Comparison of ENCODE assay signal across 26 cellular contexts in the genomic region with DNA sequence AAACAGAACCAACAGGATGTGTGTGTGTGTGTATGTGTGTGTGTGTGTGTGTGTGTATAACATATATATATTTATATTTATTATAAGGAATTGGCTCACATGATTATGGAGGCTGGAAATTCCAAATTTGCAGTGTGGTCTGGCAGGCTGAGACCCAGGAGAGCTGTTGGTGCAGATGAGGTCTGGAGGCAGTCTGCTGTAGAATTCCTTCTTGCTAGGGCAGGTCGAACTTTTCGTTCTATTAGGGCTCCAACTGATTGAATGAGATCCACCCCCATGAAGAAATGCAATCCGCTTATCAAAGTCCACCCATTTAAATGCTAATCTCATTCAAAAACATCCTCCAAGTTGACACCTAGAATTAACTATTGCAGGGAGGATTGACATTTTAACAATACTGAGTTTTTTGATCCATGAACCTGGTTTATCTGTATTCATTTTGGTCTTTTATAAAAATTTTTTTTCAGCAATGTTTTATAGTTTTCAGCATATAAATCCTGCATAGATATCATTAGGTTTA.
"Had no signal": no experiment of that assay in that cellular context is flagged by ENCODE, and none has a peak within 500 bp of the region (broad histone marks: within the 10 kb centered on the region; RNA-seq: fewer than 3 reads in every experiment).

No MANE protein-coding gene starts in this region.

- H3K27me3 ChIP-seq: neural progenitor cell, ovary, right lobe of liver, sigmoid colon, suprapubic skin, testis, tibial artery, transverse colon, uterus had no signal

- H3K36me3 ChIP-seq: neural progenitor cell, ovary, right lobe of liver, sigmoid colon, suprapubic skin, tibial artery, transverse colon, upper lobe of right lung, uterus had no signal

- H3K27ac ChIP-seq: neural progenitor cell, ovary, parathyroid adenoma, psoas muscle, sigmoid colon, suprapubic skin, testis, tibial artery, transverse colon, upper lobe of right lung, uterus had no signal

- H2AFZ ChIP-seq: neural progenitor cell, parathyroid adenoma had no signal

- FAIRE-seq: small intestine had no signal

- H3K9ac ChIP-seq: neural progenitor cell, parathyroid adenoma had no signal

- ATAC-seq: natural killer cell; psoas muscle; right cardiac atrium; stimulated activated memory B cell treated with anti-CD40 and anti-IgM and Interleukin-4, amounts not matched to agents 10 μg/mL and 1 μg/mL and 100 μg/mL, for 72 hours; stimulated activated naive CD8-positive, alpha-beta T cell treated with anti-CD3 and anti-CD28 coated beads, Interleukin-15, amount 100 ng/mL, for 72 hours; stimulated activated naive CD8-positive, alpha-beta T cell treated with anti-CD3 and anti-CD28 coated beads, Interleukin-15, Interleukin-2, amounts not matched to agents 100 U/mL and 50 U/mL, for 24 hours; upper lobe of right lung had no signal

- H3K4me3 ChIP-seq: neural progenitor cell, ovary, psoas muscle, right lobe of liver, sigmoid colon, suprapubic skin, testis, tibial artery, transverse colon, upper lobe of right lung, uterus had no signal

- DNase-seq: natural killer cell; occipital lobe; ovary; posterior cingulate gyrus; psoas muscle; right cardiac atrium; right lobe of liver; sigmoid colon; small intestine; stimulated activated CD4-positive, alpha-beta T cell treated with anti-CD3 and anti-CD28 coated beads, Interleukin-15, amount 100 ng/mL, for 24 hours; stimulated activated CD4-positive, alpha-beta T cell treated with anti-CD3 and anti-CD28 coated beads, Interleukin-2, amount 100 ng/mL, for 24 hours; stimulated activated CD4-positive, alpha-beta T cell treated with anti-CD3 and anti-CD28 coated beads, Interleukin-2, amount 100 ng/mL, for 48 hours; stimulated activated CD4-positive, alpha-beta T cell treated with anti-CD3 and anti-CD28 coated beads, Interleukin-4, amount 100 ng/mL, for 24 hours; stimulated activated naive CD4-positive, alpha-beta T cell; stimulated activated naive CD8-positive, alpha-beta T cell treated with anti-CD3 and anti-CD28 coated beads, Interleukin-15, amount 100 ng/mL, for 72 hours; stimulated activated naive CD8-positive, alpha-beta T cell treated with anti-CD3 and anti-CD28 coated beads, Interleukin-15, Interleukin-2, amounts not matched to agents 100 U/mL and 50 U/mL, for 24 hours; substantia nigra; testis; tibial artery; transverse colon; upper lobe of right lung; uterus had no signal

- H3K9me3 ChIP-seq: ovary, right lobe of liver, sigmoid colon, suprapubic skin, testis, tibial artery, transverse colon, upper lobe of right lung, uterus had no signal

- H3K4me1 ChIP-seq: neural progenitor cell, parathyroid adenoma, psoas muscle, sigmoid colon, suprapubic skin, testis, tibial artery, transverse colon, upper lobe of right lung, uterus had no signal

- H3K4me2 ChIP-seq: neural progenitor cell had no signal

- H3K79me2 ChIP-seq: parathyroid adenoma had no signal
